8 cellular contexts compared by ENCODE assay signal in genomic region chrX:71911731-71912050, GRCh38. TPM values are rescaled to one million over a fixed set of nuclear protein-coding genes. Genes with fewer than 3 reads are reported as not detected.
DNase-seq lines count a peak whose midpoint lies in the region; ATAC-seq and TF ChIP-seq lines count a peak whose summit lies in the region.

No MANE protein-coding gene starts in this region.

- CTCF ChIA-PET in OCI-LY7 (lab: Charles Lee; ENCODE audit: unreplicated experiment): no interaction called here

- no peak overlapping the region for H2AFZ ChIP-seq in OCI-LY7 (ENCODE audit: low read length)

- H3K9me2 ChIP-seq in OCI-LY7 (ENCODE audit: insufficient read depth, low read length): no peaks in the 10 kb centered on the region

- no peaks in the 10 kb centered on the region for H4K20me1 ChIP-seq in OCI-LY7 (ENCODE audit: insufficient read depth, low read length)

- no peak for TF ChIP-seq CTCF in OCI-LY7 (conservative IDR thresholded peaks at IDR 0.05; ENCODE audit: low read length)

- BruUV-seq in OCI-LY7 (replicated peaks; lab: Mats Ljungman, UMichigan): no TSS peak

- DNase-seq in NCI-H2227 (lab: John Stamatoyannopoulos, UW; ENCODE audit: unreplicated experiment) (peak; percentile 31), NCI-H2227 treated with DMSO at 0.1 percent for 48 hours (lab: John Stamatoyannopoulos, UW) (no peak), astrocyte of the hippocampus (ENCODE audit: low read depth, low spot score) (peak; percentile 33), OCI-LY7 (ENCODE audit: low spot score) (no peak)

- H3K79me2 ChIP-seq in OCI-LY7 (ENCODE audit: insufficient read depth, low read depth, low read length): no peaks in the 10 kb centered on the region

- H3K4me3 ChIP-seq in iPS-20b (ENCODE audit: low read length): peak overlapping the region; percentile 82
- H3K4me3 ChIP-seq in stomach smooth muscle (ENCODE audit: low read length in 2 of 2): peak overlapping the region; percentile 49 to 72
- no peak overlapping the region for H3K4me3 ChIP-seq in OCI-LY7 (ENCODE audit: low read depth, low read length, poor library complexity, severe bottlenecking)

- intact Hi-C loops in OCI-LY7 (cut with micrococcal nuclease; ENCODE audit: unreplicated experiment): no loop called here

- H3K36me3 ChIP-seq in iPS-20b (ENCODE audit: insufficient read depth, low read depth, low read length) (peaks cover 3% of the 10 kb centered on the region; the same call in 1 of the 2 replicates), stomach smooth muscle (ENCODE audit: control insufficient read depth in 2 of 2, insufficient read depth in 2 of 2, low read length in 2 of 2) (no peaks in the 10 kb centered on the region), OCI-LY7 (ENCODE audit: insufficient read depth, low read length) (no peaks in the 10 kb centered on the region)

- ATAC-seq in GM21576 (IDR thresholded peaks at IDR 0.05; ENCODE audit: unreplicated experiment) (no peak), GM21515 (IDR thresholded peaks at IDR 0.05; ENCODE audit: unreplicated experiment) (no peak)

- H3K9me3 ChIP-seq in iPS-20b (ENCODE audit: insufficient read depth, low read depth, low read length) (no peaks in the 10 kb centered on the region), stomach smooth muscle (ENCODE audit: control insufficient read depth in 2 of 2, low read length in 2 of 2) (no peaks in the 10 kb centered on the region), OCI-LY7 (ENCODE audit: low read length) (no peaks in the 10 kb centered on the region)

- H3K4me2 ChIP-seq in OCI-LY7 (ENCODE audit: low read length): no peak overlapping the region

- POLR2A ChIA-PET in OCI-LY7 (lab: Charles Lee): interaction anchor here (0.9 kb wide), 1 partner anchor 200 kb away, joined by 3 read pairs; no protein-coding TSS in a partner anchor

- peak overlapping the region; percentile 78; the same call in 1 of the 2 replicates for H3K9ac ChIP-seq in iPS-20b (ENCODE audit: low read depth, low read length)
- no peak overlapping the region for H3K9ac ChIP-seq in stomach smooth muscle (ENCODE audit: low read length in 2 of 2)

- H3K27ac ChIP-seq in iPS-20b (ENCODE audit: low read length) (no peak overlapping the region), stomach smooth muscle (ENCODE audit: low read length) (no peak overlapping the region), OCI-LY7 (ENCODE audit: low read depth, low read length, poor library complexity, severe bottlenecking) (no peak overlapping the region)

- no peaks in the 10 kb centered on the region; the same call in 1 of the 2 replicates for H3K27me3 ChIP-seq in iPS-20b (ENCODE audit: insufficient read depth, low read length)
- H3K27me3 ChIP-seq in stomach smooth muscle (ENCODE audit: control insufficient read depth in 1 of 2, insufficient read depth in 2 of 2, low read length in 2 of 2): peaks cover 0 to 26% of the 10 kb centered on the region in 2 donors

- H3K4me1 ChIP-seq in iPS-20b (ENCODE audit: insufficient read depth, low read length) (peaks cover 8% of the 10 kb centered on the region; the same call in 1 of the 2 replicates), stomach smooth muscle (ENCODE audit: control insufficient read depth, insufficient read depth, low read length) (peaks cover 3% of the 10 kb centered on the region), OCI-LY7 (ENCODE audit: insufficient read depth, low read length, poor library complexity, severe bottlenecking) (no peaks in the 10 kb centered on the region)

RNA-seq across cellular contexts. Expression of gene NHSL2, which starts 1.0 kb away (rescaled TPM):
- 0.05 TPM in 1 of 2 replicates, not detected in the other for total RNA-seq in OCI-LY7 (2014; rRNA removed; shearing (Covaris generic))
- not detected in 2 replicates for total RNA-seq in OCI-LY7 (2022)

Comparison
In these comparisons a context has a peak if more than half of its experiments do, and no peak if none do; other contexts are left out.
1. DNase-seq: peak in NCI-H2227 (single experiment) and astrocyte of the hippocampus (single experiment); none in NCI-H2227 treated with DMSO at 0.1 percent for 48 hours (single experiment) and OCI-LY7 (single experiment).